ENCODE assay signal across 7 cellular contexts in genomic region chr5:90558344-90559192, GRCh38. TPM values are rescaled to one million over a fixed set of nuclear protein-coding genes. Genes with fewer than 3 reads are reported as not detected.
A peak's percentile ranks its signal among the peaks of the same experiment; 100 is the strongest.
DNase-seq lines count a peak whose midpoint lies in the region; ATAC-seq and TF ChIP-seq lines count a peak whose summit lies in the region.

ADGRV1 (plus strand) TSS chr5:90558797; CDS start chr5:90558896, 99 bp downstream.

- H3K9me3 ChIP-seq in PC-3 (ENCODE audit: low read length) (no peaks in the 10 kb centered on the region), stomach (no peaks in the 10 kb centered on the region)

- CTCF ChIA-PET in PC-3 (lab: Charles Lee) = no interaction called here

- intact Hi-C loops in PC-3 (cut with micrococcal nuclease) (loop anchor here (1.0 to 2.0 kb wide), 6 partner anchors 10 to 84 kb away; partner anchors contain the start of genes MBLAC2 and POLR3G), stomach (cut with DNase I; ENCODE audit: low total_unique reads) (no loop called here)

- BruUV-seq in PC-3 (replicated peaks; lab: Mats Ljungman, UMichigan) = no TSS peak

- TF ChIP-seq POLR2A in stomach (IDR thresholded peaks at IDR 0.05) = no peak

- H3K27me3 ChIP-seq in PC-3 (ENCODE audit: low read length) (no peaks in the 10 kb centered on the region), stomach (peaks cover 0 to 79% (median 52%) of the 10 kb centered on the region in 3 donors)

- peak within 1 kb of the TSS; percentile 87 for H3K4me2 ChIP-seq in PC-3 (ENCODE audit: low read length)

- H3F3A ChIP-seq in PC-3 (ENCODE audit: low read length, unreplicated experiment) = no peaks in the 10 kb centered on the region

- ATAC-seq in HG03432 (IDR thresholded peaks at IDR 0.05; ENCODE audit: unreplicated experiment) = peak; percentile 61
- ATAC-seq in PC-3 = peak; percentile 88
- peak; percentile 81 for ATAC-seq in left lobe of liver

- H3K36me3 ChIP-seq in PC-3 (ENCODE audit: low read depth, low read length) (no peaks in the 10 kb centered on the region), stomach (no peaks in the 10 kb centered on the region)

- H3K9me2 ChIP-seq in PC-3 (replicated peaks; ENCODE audit: low read length) = no peaks in the 10 kb centered on the region

- peaks cover 18% of the 10 kb centered on the region for H3K79me2 ChIP-seq in PC-3 (ENCODE audit: low read length)

- in situ Hi-C loops in G401 (cut with HindIII; ENCODE audit: low sequenced_read_pairs) = no loop called here

- WGBS in stomach, 5 donors = 0 to 2% (median 1%) methylated on average over 30 to 60 of the region's 60 CpGs

- H3K4me3 ChIP-seq in PC-3 (ENCODE audit: low read length) = peak within 1 kb of the TSS; percentile 73
- H3K4me3 ChIP-seq in coronary artery = peak within 1 kb of the TSS; percentile 69
- H3K4me3 ChIP-seq in stomach = peak within 1 kb of the TSS; percentile 39 to 55 (median 47)

- DNase-seq in G401 (ENCODE audit: low spot score) (peak; percentile 95), PC-3 (peak; percentile 99), coronary artery (ENCODE audit: low spot score) (no peak), left lobe of liver (ENCODE audit: low spot score) (no peak), stomach (peak; percentile 77), AML-193 (lab: John Stamatoyannopoulos, UW) (no peak)

- H4K20me1 ChIP-seq in PC-3 (ENCODE audit: low read length) = no peaks in the 10 kb centered on the region

- TF ChIP-seq EP300 in stomach (IDR thresholded peaks at IDR 0.05) = no peak

- H3K4me1 ChIP-seq in PC-3 (ENCODE audit: insufficient read depth, low read length) (peaks cover 49% of the 10 kb centered on the region), stomach (peaks cover 8 to 17% (median 16%) of the 10 kb centered on the region in 4 donors)

- H2AFZ ChIP-seq in PC-3 (ENCODE audit: low read length) = peak within 1 kb of the TSS; percentile 80

- peak within 1 kb of the TSS; percentile 70 for H3K9ac ChIP-seq in PC-3 (ENCODE audit: low read length)

- H3K27ac ChIP-seq in PC-3 (ENCODE audit: low read length) = peak within 1 kb of the TSS; percentile 29
- H3K27ac ChIP-seq in coronary artery = no peak within 1 kb of the TSS
- H3K27ac ChIP-seq in stomach = peak within 1 kb of the TSS in 1 of 5 donors; percentile 15

- POLR2A ChIA-PET in PC-3 (lab: Charles Lee; ENCODE audit: unreplicated experiment) = interaction anchor here (0.6 kb wide), 3 partner anchors 13 to 149 kb away, joined by 3 to 9 read pairs (median 5); partner anchors contain the start of gene CETN3

- no peak for TF ChIP-seq CTCF in PC-3 (conservative IDR thresholded peaks at IDR 0.05; ENCODE audit: low read depth, low read length)
- TF ChIP-seq CTCF in coronary artery (IDR thresholded peaks at IDR 0.05) = no peak
- no peak for TF ChIP-seq CTCF in stomach (IDR thresholded peaks at IDR 0.05)

RNA-seq across cellular contexts. Expression of gene ADGRV1, which starts in this region (rescaled TPM):
- total RNA-seq in G401 (2014; rRNA removed; shearing (Covaris generic)) = not detected in 2 replicates
- total RNA-seq in PC-3 (2014; rRNA removed) (22.7 and 27.2 TPM in 2 replicates), left lobe of liver (9.3 TPM), stomach (10 to 100 TPM in 1 of 5 donors, 1 to 10 TPM in 4; 1.4 to 10.3 (median 5.3) TPM)
- polyA plus RNA-seq in stomach = 1 to 10 TPM in 2 of 3 donors, under 1 TPM in 1; 0.75 to 5.7 (median 2.6) TPM

Comparison
In these comparisons a context has a peak if more than half of its experiments do, and no peak if none do; other contexts are left out.
1. Peak in DNase-seq in G401; RNA of the gene not detected or under 1 TPM.
2. DNase-seq: peak in PC-3 (single experiment) and stomach (single experiment); none in coronary artery (single experiment), left lobe of liver (single experiment) and AML-193 (0 of 2).
3. Peak in every context shown above with its lines, with median percentiles within 50 percentile points of each other: ATAC-seq and H3K4me3 ChIP-seq.